ENCODE assay signal across 28 cellular contexts in the genomic region with DNA sequence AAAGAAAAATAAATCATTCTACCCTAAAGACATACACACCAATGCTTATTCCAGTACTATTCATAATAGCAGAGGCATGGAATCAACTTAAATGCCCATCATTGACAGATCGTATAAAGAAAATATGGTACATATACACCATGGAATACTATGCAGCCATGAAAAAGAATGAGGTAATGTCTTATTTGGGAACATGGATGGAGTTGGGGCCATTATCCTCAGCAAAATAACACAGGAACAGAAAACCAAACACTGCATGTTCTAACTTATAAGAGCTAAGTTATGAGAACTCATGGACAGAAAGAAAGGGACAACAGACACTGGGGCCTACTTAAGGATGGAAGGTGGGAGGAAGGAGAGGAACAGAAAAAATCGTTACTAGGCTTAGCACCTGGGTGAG.
"Had no signal": no experiment of that assay in that cellular context is flagged by ENCODE, and none has a peak within 500 bp of the region (broad histone marks: within the 10 kb centered on the region; RNA-seq: fewer than 3 reads in every experiment).

No MANE protein-coding gene starts in this region.

- H3K36me3 ChIP-seq: neural progenitor cell, ovary, right lobe of liver, sigmoid colon, stomach, thoracic aorta, thyroid gland, tibial nerve, upper lobe of left lung, vagina had no signal

- H3K27ac Mint-ChIP-seq: nephron; neural progenitor cell; progenitor cell of endocrine pancreas; stimulated activated effector memory CD8-positive, alpha-beta T cell treated with anti-CD3 and anti-CD28 coated beads, Interleukin-12 subunit alpha, Interleukin-12 subunit beta, amount 100 ng/mL, for 72 hours; stimulated activated naive B cell treated with anti-CD40 and anti-IgM and Interleukin-4, amounts not matched to agents 10 μg/mL and 1 μg/mL and 100 μg/mL, for 72 hours; stimulated activated naive CD8-positive, alpha-beta T cell treated with anti-CD3 and anti-CD28 coated beads, Interleukin-15, Interleukin-2, amounts not matched to agents 100 ng/mL and 50 ng/mL, for 24 hours had no signal

- H3K4me2 ChIP-seq: neural progenitor cell had no signal

- DNase-seq: occipital lobe; ovary; posterior cingulate gyrus; psoas muscle; right cardiac atrium; right lobe of liver; sigmoid colon; small intestine; stimulated activated CD4-positive, alpha-beta T cell treated with anti-CD3 and anti-CD28 coated beads, Interleukin-15, amount 100 ng/mL, for 24 hours; stimulated activated CD4-positive, alpha-beta T cell treated with anti-CD3 and anti-CD28 coated beads, Interleukin-2, amount 100 ng/mL, for 24 hours; stimulated activated CD4-positive, alpha-beta T cell treated with anti-CD3 and anti-CD28 coated beads, Interleukin-2, amount 100 ng/mL, for 48 hours; stimulated activated CD4-positive, alpha-beta T cell treated with anti-CD3 and anti-CD28 coated beads, Interleukin-4, amount 100 ng/mL, for 24 hours; stimulated activated naive B cell treated with anti-CD40 and anti-IgM and Interleukin-4, amounts not matched to agents 10 μg/mL and 1 μg/mL and 100 μg/mL, for 72 hours; stimulated activated naive CD4-positive, alpha-beta T cell treated with Interleukin-2 at 50 U/mL for 16 hours; stomach; thyroid gland; trophoblast cell; upper lobe of left lung had no signal

- H3K9me3 ChIP-seq: ovary, right lobe of liver, sigmoid colon, stomach, thoracic aorta, thyroid gland, upper lobe of left lung, vagina had no signal

- H3K27me3 ChIP-seq: neural progenitor cell, ovary, right lobe of liver, sigmoid colon, stomach, thyroid gland, tibial nerve, upper lobe of left lung, vagina had no signal

- ATAC-seq: psoas muscle; right cardiac atrium; right lobe of liver; stimulated activated effector memory CD8-positive, alpha-beta T cell treated with anti-CD3 and anti-CD28 coated beads, Interleukin-12 subunit alpha, Interleukin-12 subunit beta, amount 100 ng/mL, for 72 hours; stimulated activated naive B cell treated with anti-CD40 and anti-IgM and Interleukin-4, amounts not matched to agents 10 μg/mL and 1 μg/mL and 100 μg/mL, for 72 hours had no signal

- H2AFZ ChIP-seq: neural progenitor cell, parathyroid adenoma had no signal

- H3K9me3 Mint-ChIP-seq: nephron, neural progenitor cell had no signal

- H3K9ac ChIP-seq: neural progenitor cell, parathyroid adenoma had no signal

- H3K4me1 ChIP-seq: neural progenitor cell, parathyroid adenoma, psoas muscle, right lobe of liver, sigmoid colon, stomach, vagina had no signal

- H3K27ac ChIP-seq: neural progenitor cell, ovary, parathyroid adenoma, psoas muscle, right lobe of liver, sigmoid colon, stomach, thoracic aorta, thyroid gland, tibial nerve, upper lobe of left lung, vagina had no signal

- H3K4me3 Mint-ChIP-seq: nephron; neural progenitor cell; stimulated activated effector memory CD8-positive, alpha-beta T cell treated with anti-CD3 and anti-CD28 coated beads, Interleukin-12 subunit alpha, Interleukin-12 subunit beta, amount 100 ng/mL, for 72 hours; stimulated activated naive B cell treated with anti-CD40 and anti-IgM and Interleukin-4, amounts not matched to agents 10 μg/mL and 1 μg/mL and 100 μg/mL, for 72 hours; stimulated activated naive CD8-positive, alpha-beta T cell treated with anti-CD3 and anti-CD28 coated beads, Interleukin-15, Interleukin-2, amounts not matched to agents 100 ng/mL and 50 ng/mL, for 24 hours had no signal

- H3K4me1 Mint-ChIP-seq: stimulated activated effector memory CD8-positive, alpha-beta T cell treated with anti-CD3 and anti-CD28 coated beads, Interleukin-12 subunit alpha, Interleukin-12 subunit beta, amount 100 ng/mL, for 72 hours; stimulated activated naive B cell treated with anti-CD40 and anti-IgM and Interleukin-4, amounts not matched to agents 10 μg/mL and 1 μg/mL and 100 μg/mL, for 72 hours had no signal

- FAIRE-seq: small intestine, urothelium cell line had no signal

- H3K36me3 Mint-ChIP-seq: neural progenitor cell; stimulated activated effector memory CD8-positive, alpha-beta T cell treated with anti-CD3 and anti-CD28 coated beads, Interleukin-12 subunit alpha, Interleukin-12 subunit beta, amount 100 ng/mL, for 72 hours; stimulated activated naive B cell treated with anti-CD40 and anti-IgM and Interleukin-4, amounts not matched to agents 10 μg/mL and 1 μg/mL and 100 μg/mL, for 72 hours had no signal

- H3K27me3 Mint-ChIP-seq: progenitor cell of endocrine pancreas; stimulated activated naive B cell treated with anti-CD40 and anti-IgM and Interleukin-4, amounts not matched to agents 10 μg/mL and 1 μg/mL and 100 μg/mL, for 72 hours; stimulated activated naive CD8-positive, alpha-beta T cell treated with anti-CD3 and anti-CD28 coated beads, Interleukin-15, Interleukin-2, amounts not matched to agents 100 ng/mL and 50 ng/mL, for 24 hours had no signal

- H3K4me3 ChIP-seq: neural progenitor cell, ovary, psoas muscle, right lobe of liver, sigmoid colon, stomach, thoracic aorta, thyroid gland, tibial nerve, upper lobe of left lung, vagina had no signal

- H3K79me2 ChIP-seq: parathyroid adenoma had no signal
